28 cellular contexts compared by ENCODE assay signal in the genomic region with DNA sequence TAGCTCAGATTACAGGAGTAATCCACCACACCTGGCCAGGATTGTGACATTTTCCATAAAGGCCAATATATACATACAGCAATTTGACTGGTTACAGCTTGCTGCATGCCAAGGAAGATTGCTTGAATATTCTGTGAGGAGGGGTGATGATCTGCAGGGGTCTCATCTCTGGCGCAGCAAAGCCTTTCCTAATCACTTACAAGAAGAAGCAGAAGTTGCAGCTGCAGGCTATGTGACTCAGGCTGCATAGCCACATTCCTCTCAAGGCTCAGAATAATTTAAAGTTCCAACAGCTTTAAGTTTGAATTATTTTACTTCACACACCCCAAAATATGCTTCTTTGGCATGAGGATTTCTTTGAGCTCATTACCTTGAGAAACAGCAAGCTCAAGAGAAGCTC. TPM values are rescaled to one million over a fixed set of nuclear protein-coding genes. Genes with fewer than 3 reads are reported as not detected.
"Had no signal": no experiment of that assay in that cellular context is flagged by ENCODE, and none has a peak within 500 bp of the region (broad histone marks: within the 10 kb centered on the region; RNA-seq: fewer than 3 reads in every experiment).

No MANE protein-coding gene starts in this region.

- H3K4me3 Mint-ChIP-seq: activated B cell treated with CpG ODN at 0.5 μM for 24 hours; activated CD4-positive, alpha-beta memory T cell treated with anti-CD3 and anti-CD28 coated beads, Interleukin-2, amount 10 ng/mL, durations not matched to agents 7 days and 5 days; activated naive CD8-positive, alpha-beta T cell treated with anti-CD3 and anti-CD28 coated beads, Interleukin-2, amount 50 U/mL, for 24 hours; activated T-cell treated with anti-CD3 and anti-CD28 coated beads, Interleukin-2, amount 50 U/mL, for 4 hours; T-helper 17 cell had no signal

- H3K4me1 Mint-ChIP-seq: activated B cell treated with CpG ODN at 0.5 μM for 24 hours; activated naive CD8-positive, alpha-beta T cell treated with anti-CD3 and anti-CD28 coated beads, Interleukin-2, amount 50 U/mL, for 24 hours had no signal

- H3K9me3 ChIP-seq: Peyer's patch, SJSA1 had no signal

- DNase-seq: activated B cell treated with CpG ODN at 0.5 μM for 24 hours; activated CD4-positive, alpha-beta memory T cell treated with anti-CD3 and anti-CD28 coated beads, Interleukin-2, amount 10 ng/mL, durations not matched to agents 7 days and 5 days; activated CD4-positive, alpha-beta T cell treated with anti-CD3 and anti-CD28 coated beads, Interleukin-2, amount 50 U/mL, for 1 hour; activated effector memory CD4-positive, alpha-beta T cell treated with anti-CD3 and anti-CD28 coated beads, Interleukin-2, amount 50 U/mL, for 16 hours; activated naive CD4-positive, alpha-beta T cell treated with Interleukin-2 at 50 U/mL for 16 hours; activated naive CD8-positive, alpha-beta T cell treated with anti-CD3 and anti-CD28 coated beads, Interleukin-2, amount 50 U/mL, for 24 hours; activated T-cell treated with anti-CD3 and anti-CD28 coated beads, Interleukin-2, amount 50 U/mL, for 4 hours; brain microvascular endothelial cell; caudate nucleus; IMR-90; Kasumi-1; KBM-7; NCI-H1105; NCI-H1436; NCI-H1694 treated with DMSO at 0.1 percent for 48 hours; NCI-H2029 treated with DMSO at 0.1 percent for 48 hours; NCI-H345; NCI-H510A; NCI-H526 treated with DMSO at 0.1 percent for 48 hours; NK-92 treated with Interleukin-12 subunit alpha and Interleukin-12 subunit beta, amount 100 ng/mL, for 24 hours; OCI-M1; Peyer's patch; SHP77; T-helper 17 cell; T-helper 9 cell had no signal

- H3K4me1 ChIP-seq: Peyer's patch, SJSA1 had no signal

- H3K4me3 ChIP-seq: Peyer's patch, SJSA1 had no signal

- H3K27ac Mint-ChIP-seq: activated B cell treated with CpG ODN at 0.5 μM for 24 hours; activated CD4-positive, alpha-beta memory T cell treated with anti-CD3 and anti-CD28 coated beads, Interleukin-2, amount 10 ng/mL, durations not matched to agents 7 days and 5 days; activated naive CD4-positive, alpha-beta T cell treated with anti-CD3 and anti-CD28 coated beads, Interleukin-2, amount 50 U/mL, for 72 hours; activated naive CD8-positive, alpha-beta T cell treated with anti-CD3 and anti-CD28 coated beads, Interleukin-2, amount 50 U/mL, for 24 hours; T-helper 17 cell had no signal

- H3K9me3 Mint-ChIP-seq: activated B cell treated with CpG ODN at 0.5 μM for 24 hours; activated CD4-positive, alpha-beta memory T cell treated with anti-CD3 and anti-CD28 coated beads, Interleukin-2, amount 10 ng/mL, durations not matched to agents 7 days and 5 days; activated naive CD4-positive, alpha-beta T cell treated with anti-CD3 and anti-CD28 coated beads, Interleukin-2, amount 50 U/mL, for 72 hours; activated naive CD8-positive, alpha-beta T cell treated with anti-CD3 and anti-CD28 coated beads, Interleukin-2, amount 50 U/mL, for 24 hours; activated T-cell treated with anti-CD3 and anti-CD28 coated beads, Interleukin-2, amount 50 U/mL, for 4 hours had no signal

- H3K27me3 ChIP-seq: brain microvascular endothelial cell, Peyer's patch had no signal

- H3K36me3 ChIP-seq: brain microvascular endothelial cell, Peyer's patch, SJSA1 had no signal

- H3K27ac ChIP-seq: brain microvascular endothelial cell, Peyer's patch, RWPE1, SJSA1 had no signal

- H3K36me3 Mint-ChIP-seq: activated naive CD4-positive, alpha-beta T cell treated with anti-CD3 and anti-CD28 coated beads, Interleukin-2, amount 50 U/mL, for 72 hours had no signal

RNA-seq across cellular contexts. Expression of a gene that starts 11.4 kb away (rescaled TPM):
- total RNA-seq: SJSA1 had no signal
